2 cellular contexts compared by ENCODE assay signal in genomic region chr6:98239057-98239456, GRCh38.
TF ChIP-seq lines count a peak whose summit lies in the region.

No MANE protein-coding gene starts in this region.

TF ChIP-seq in HepG2, 621 proteins besides CTCF, POLR2A, EP300 and RAD21 (continued from another document):
- TF ChIP-seq USF2 (IDR thresholded peaks at IDR 0.05; ENCODE audit: low read depth, low read length) = 0 out of 2 replicates have a peak, but pooled peaks have one; percentile 12
- no peak for TF ChIP-seq USF2 (CRISPR knock-in tag; IDR thresholded peaks at IDR 0.05; ENCODE audit: borderline replicate concordance)

TF ChIP-seq in K562, 482 proteins besides CTCF, POLR2A, EP300 and RAD21 (continued from another document):
- TF ChIP-seq TFE3 (CRISPR knock-in tag; IDR thresholded peaks at IDR 0.05) (peak; percentile 66), ZNF23 (CRISPR knock-in tag; IDR thresholded peaks at IDR 0.05) (no peak), POLR3G (IDR thresholded peaks at IDR 0.05; ENCODE audit: extremely low read depth, insufficient read length, insufficient replicate concordance) (no peak)
